ENCODE assay signal across 1 cellular context in genomic region chrX:139204903-139205667, GRCh38.
TF ChIP-seq lines count a peak whose summit lies in the region.

No MANE protein-coding gene starts in this region.

TF ChIP-seq in K562, 482 proteins besides CTCF, POLR2A, EP300 and RAD21 (continued from another document and continues in another):
- TF ChIP-seq, protein P1, sequence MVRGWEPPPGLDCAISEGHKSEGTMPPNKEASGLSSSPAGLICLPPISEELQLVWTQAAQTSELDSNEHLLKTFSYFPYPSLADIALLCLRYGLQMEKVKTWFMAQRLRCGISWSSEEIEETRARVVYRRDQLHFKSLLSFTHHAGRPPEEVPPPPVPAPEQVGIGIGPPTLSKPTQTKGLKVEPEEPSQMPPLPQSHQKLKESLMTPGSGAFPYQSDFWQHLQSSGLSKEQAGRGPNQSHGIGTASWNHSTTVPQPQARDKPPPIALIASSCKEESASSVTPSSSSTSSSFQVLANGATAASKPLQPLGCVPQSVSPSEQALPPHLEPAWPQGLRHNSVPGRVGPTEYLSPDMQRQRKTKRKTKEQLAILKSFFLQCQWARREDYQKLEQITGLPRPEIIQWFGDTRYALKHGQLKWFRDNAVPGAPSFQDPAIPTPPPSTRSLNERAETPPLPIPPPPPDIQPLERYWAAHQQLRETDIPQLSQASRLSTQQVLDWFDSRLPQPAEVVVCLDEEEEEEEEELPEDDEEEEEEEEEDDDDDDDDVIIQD (CRISPR knock-in tag; IDR thresholded peaks at IDR 0.05) = no peak
- TF ChIP-seq PHF8 (IDR thresholded peaks at IDR 0.05; ENCODE audit: borderline replicate concordance, low read length) (peak; percentile 31; the same call in 1 of the 2 replicates), ZNF699 (CRISPR knock-in tag; IDR thresholded peaks at IDR 0.05; ENCODE audit: insufficient replicate concordance) (no peak), HNRNPL (IDR thresholded peaks at IDR 0.05; ENCODE audit: low read depth, low read length) (peak; percentile 75; the same call in 1 of the 2 replicates), TEAD4 (IDR thresholded peaks at IDR 0.05; ENCODE audit: low read length) (no peak), TEAD4 (CRISPR knock-in tag; IDR thresholded peaks at IDR 0.05; ENCODE audit: borderline replicate concordance) (no peak), SUPT5H (IDR thresholded peaks at IDR 0.05) (0 out of 2 replicates have a peak, but pooled peaks have one; percentile 47), RBFOX2 (IDR thresholded peaks at IDR 0.05; ENCODE audit: low read depth, low read length) (peak; percentile 82), ATF1 (CRISPR knock-in tag; IDR thresholded peaks at IDR 0.05) (no peak), ATF1 (tag; IDR thresholded peaks at IDR 0.05) (peak; percentile 55), ZNF282 (CRISPR knock-in tag; IDR thresholded peaks at IDR 0.05) (no peak), ZNF277 (CRISPR knock-in tag; IDR thresholded peaks at IDR 0.05; ENCODE audit: borderline replicate concordance) (no peak), XRCC4 (IDR thresholded peaks at IDR 0.05; ENCODE audit: extremely low read depth, insufficient read depth, insufficient read length) (no peak), ZNF232 (CRISPR knock-in tag; IDR thresholded peaks at IDR 0.05) (no peak), ZNF347 (CRISPR knock-in tag; IDR thresholded peaks at IDR 0.05; ENCODE audit: low read depth) (no peak), NCOR1 (IDR thresholded peaks at IDR 0.05) (no peak), ATF7 (IDR thresholded peaks at IDR 0.05) (0 out of 2 replicates have a peak, but pooled peaks have one; percentile 12), ZBTB17 (CRISPR knock-in tag; IDR thresholded peaks at IDR 0.05) (no peak), IFI16 (CRISPR knock-in tag; IDR thresholded peaks at IDR 0.05) (no peak), CAMTA2 (CRISPR knock-in tag; conservative IDR thresholded peaks at IDR 0.05) (no peak), ZBTB49 (CRISPR knock-in tag; IDR thresholded peaks at IDR 0.05; ENCODE audit: borderline replicate concordance) (no peak), SMARCA4 (IDR thresholded peaks at IDR 0.05) (no peak), MAX (CRISPR knock-in tag; IDR thresholded peaks at IDR 0.05) (peak; percentile 81; the same call in 1 of the 2 replicates), ZNF165 (CRISPR knock-in tag; IDR thresholded peaks at IDR 0.05; ENCODE audit: borderline replicate concordance) (no peak), HSF4 (CRISPR knock-in tag; IDR thresholded peaks at IDR 0.05; ENCODE audit: borderline replicate concordance) (no peak), CCAR2 (IDR thresholded peaks at IDR 0.05; ENCODE audit: low read depth, low read length) (no peak), ZBTB8A (IDR thresholded peaks at IDR 0.05; ENCODE audit: partially characterized antibody) (no peak), RBM22 (IDR thresholded peaks at IDR 0.05; ENCODE audit: low read depth, low read length, poor library complexity, severe bottlenecking) (no peak), ETV6 (IDR thresholded peaks at IDR 0.05; ENCODE audit: borderline replicate concordance in 1 of 2, low read depth in 2 of 2, low read length in 1 of 2) (no peak), ETV6 (CRISPR knock-in tag; IDR thresholded peaks at IDR 0.05; ENCODE audit: borderline replicate concordance) (no peak), TBP (optimal IDR thresholded peaks at IDR 0.05; ENCODE audit: low read depth, low read length) (peak; percentile 57), FOXJ3 (CRISPR knock-in tag; IDR thresholded peaks at IDR 0.05) (no peak), U2AF1 (optimal IDR thresholded peaks at IDR 0.05; ENCODE audit: low read depth, low read length) (no peak), SRSF3 (IDR thresholded peaks at IDR 0.05; ENCODE audit: insufficient read depth, low read length) (no peak), BCLAF1 (IDR thresholded peaks at IDR 0.05; ENCODE audit: borderline replicate concordance in 1 of 2, control insufficient read depth in 1 of 2, low read depth in 2 of 2, low read length in 1 of 2) (no peak), ETS1 (conservative IDR thresholded peaks at IDR 0.05; ENCODE audit: control insufficient read depth, low read depth, low read length) (no peak), KLF16 (IDR thresholded peaks at IDR 0.05) (no peak), STAT5B (CRISPR knock-in tag; IDR thresholded peaks at IDR 0.05) (no peak), MTA3 (IDR thresholded peaks at IDR 0.05; ENCODE audit: borderline replicate concordance) (peak; percentile 45; the same call in 1 of the 2 replicates), TAF1 (IDR thresholded peaks at IDR 0.05; ENCODE audit: control insufficient read depth, extremely low read depth, insufficient read depth, low read length, severe bottlenecking) (peak; percentile 35), ZKSCAN3 (CRISPR knock-in tag; IDR thresholded peaks at IDR 0.05) (no peak), RNF2 (IDR thresholded peaks at IDR 0.05) (no peak)
- TF ChIP-seq, protein P2, sequence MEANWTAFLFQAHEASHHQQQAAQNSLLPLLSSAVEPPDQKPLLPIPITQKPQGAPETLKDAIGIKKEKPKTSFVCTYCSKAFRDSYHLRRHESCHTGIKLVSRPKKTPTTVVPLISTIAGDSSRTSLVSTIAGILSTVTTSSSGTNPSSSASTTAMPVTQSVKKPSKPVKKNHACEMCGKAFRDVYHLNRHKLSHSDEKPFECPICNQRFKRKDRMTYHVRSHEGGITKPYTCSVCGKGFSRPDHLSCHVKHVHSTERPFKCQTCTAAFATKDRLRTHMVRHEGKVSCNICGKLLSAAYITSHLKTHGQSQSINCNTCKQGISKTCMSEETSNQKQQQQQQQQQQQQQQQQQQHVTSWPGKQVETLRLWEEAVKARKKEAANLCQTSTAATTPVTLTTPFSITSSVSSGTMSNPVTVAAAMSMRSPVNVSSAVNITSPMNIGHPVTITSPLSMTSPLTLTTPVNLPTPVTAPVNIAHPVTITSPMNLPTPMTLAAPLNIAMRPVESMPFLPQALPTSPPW (CRISPR knock-in tag; IDR thresholded peaks at IDR 0.05) = peak; percentile 77
- TF ChIP-seq, protein P3, sequence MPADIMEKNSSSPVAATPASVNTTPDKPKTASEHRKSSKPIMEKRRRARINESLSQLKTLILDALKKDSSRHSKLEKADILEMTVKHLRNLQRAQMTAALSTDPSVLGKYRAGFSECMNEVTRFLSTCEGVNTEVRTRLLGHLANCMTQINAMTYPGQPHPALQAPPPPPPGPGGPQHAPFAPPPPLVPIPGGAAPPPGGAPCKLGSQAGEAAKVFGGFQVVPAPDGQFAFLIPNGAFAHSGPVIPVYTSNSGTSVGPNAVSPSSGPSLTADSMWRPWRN (IDR thresholded peaks at IDR 0.05; ENCODE audit: low read depth) = no peak
- TF ChIP-seq, protein P4, sequence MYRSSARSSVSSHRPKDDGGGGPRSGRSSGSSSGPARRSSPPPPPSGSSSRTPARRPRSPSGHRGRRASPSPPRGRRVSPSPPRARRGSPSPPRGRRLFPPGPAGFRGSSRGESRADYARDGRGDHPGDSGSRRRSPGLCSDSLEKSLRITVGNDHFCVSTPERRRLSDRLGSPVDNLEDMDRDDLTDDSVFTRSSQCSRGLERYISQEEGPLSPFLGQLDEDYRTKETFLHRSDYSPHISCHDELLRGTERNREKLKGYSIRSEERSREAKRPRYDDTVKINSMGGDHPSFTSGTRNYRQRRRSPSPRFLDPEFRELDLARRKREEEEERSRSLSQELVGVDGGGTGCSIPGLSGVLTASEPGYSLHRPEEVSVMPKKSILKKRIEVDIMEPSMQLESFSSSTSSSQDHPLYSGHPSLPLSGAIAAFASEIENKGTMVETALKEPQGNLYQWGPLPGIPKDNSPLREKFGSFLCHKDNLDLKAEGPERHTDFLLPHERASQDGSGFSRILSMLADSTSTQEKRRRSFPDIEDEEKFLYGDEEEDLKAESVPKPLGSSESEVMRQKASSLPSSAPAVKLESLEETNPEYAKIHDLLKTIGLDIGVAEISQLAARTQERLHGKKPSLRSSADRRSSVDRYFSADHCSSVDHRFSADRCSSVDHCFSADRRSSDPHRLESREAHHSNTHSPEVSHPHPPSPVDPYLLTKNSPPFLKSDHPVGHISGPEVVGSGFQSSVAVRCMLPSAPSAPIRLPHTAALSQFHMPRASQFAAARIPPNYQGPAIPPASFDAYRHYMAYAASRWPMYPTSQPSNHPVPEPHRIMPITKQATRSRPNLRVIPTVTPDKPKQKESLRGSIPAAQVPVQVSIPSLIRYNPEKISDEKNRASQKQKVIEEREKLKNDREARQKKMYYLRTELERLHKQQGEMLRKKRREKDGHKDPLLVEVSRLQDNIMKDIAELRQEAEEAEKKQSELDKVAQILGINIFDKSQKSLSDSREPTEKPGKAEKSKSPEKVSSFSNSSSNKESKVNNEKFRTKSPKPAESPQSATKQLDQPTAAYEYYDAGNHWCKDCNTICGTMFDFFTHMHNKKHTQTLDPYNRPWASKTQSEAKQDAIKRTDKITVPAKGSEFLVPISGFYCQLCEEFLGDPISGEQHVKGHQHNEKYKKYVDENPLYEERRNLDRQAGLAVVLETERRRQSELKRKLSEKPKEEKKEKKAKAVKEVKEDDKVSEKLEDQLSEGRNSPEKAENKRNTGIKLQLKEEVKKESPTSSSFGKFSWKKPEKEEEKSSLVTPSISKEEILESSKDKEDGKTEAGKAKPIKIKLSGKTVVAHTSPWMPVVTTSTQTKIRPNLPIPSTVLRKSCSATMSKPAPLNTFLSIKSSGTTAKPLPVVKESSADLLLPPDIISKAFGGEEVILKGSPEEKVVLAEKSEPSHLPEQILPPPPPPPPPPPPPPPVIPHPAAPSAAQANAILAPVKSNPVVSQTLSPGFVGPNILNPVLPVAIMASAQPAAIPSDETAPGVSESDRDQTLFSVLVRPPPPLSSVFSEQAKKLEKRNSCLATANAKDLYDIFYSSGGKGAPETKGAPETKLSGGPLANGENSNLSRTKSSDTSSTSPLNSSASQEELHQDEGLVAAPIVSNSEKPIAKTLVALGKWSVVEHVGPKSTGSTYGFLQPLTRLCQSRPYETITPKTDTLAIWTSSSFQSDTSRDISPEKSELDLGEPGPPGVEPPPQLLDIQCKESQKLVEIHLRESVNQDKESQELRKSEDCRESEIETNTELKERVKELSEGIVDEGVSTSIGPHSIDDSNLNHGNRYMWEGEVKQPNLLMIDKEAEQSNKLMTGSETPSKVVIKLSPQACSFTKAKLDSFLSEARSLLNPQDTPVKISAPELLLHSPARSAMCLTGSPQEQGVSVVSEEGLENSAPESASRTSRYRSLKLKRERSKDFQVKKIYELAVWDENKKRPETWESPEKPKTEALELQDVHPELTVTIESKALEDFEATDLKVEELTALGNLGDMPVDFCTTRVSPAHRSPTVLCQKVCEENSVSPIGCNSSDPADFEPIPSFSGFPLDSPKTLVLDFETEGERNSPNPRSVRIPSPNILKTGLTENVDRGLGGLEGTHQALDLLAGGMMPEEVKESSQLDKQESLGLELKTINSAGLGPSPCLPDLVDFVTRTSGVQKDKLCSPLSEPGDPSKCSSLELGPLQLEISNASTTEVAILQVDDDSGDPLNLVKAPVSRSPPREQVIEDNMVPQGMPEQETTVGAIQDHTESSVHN (IDR thresholded peaks at IDR 0.05; ENCODE audit: borderline replicate concordance in 1 of 2, low read depth in 1 of 2) = no peak
